ENCODE assay signal across 17 cellular contexts in the genomic region with DNA sequence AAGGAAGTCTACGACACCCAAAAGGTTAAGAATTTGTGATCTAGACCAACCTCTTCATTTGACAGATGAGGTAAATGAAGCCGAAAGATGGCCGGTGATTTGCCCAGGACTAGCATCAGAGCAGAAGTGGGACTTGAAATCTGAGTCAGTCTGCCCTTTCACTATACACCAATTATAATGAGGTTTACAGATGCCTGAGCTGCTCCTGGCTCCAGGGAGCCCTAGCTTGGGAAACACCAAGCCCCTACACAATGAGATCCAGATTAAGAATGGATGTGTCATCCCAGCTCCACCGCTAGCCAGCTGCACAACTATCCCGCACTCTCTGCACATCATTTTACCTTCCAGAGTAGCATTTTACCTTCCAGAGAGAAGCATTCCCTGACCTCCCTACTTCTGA. TPM values are rescaled to one million over a fixed set of nuclear protein-coding genes. Genes with fewer than 3 reads are reported as not detected.
DNase-seq lines count a peak whose midpoint lies in the region; ATAC-seq, FAIRE-seq and TF ChIP-seq lines count a peak whose summit lies in the region.
"Had no signal": no experiment of that assay in that cellular context is flagged by ENCODE, and none has a peak within 500 bp of the region (broad histone marks: within the 10 kb centered on the region; RNA-seq: fewer than 3 reads in every experiment).

No MANE protein-coding gene starts in this region.

- no peaks in the 10 kb centered on the region for H3K9me3 ChIP-seq in astrocyte (ENCODE audit: insufficient read depth, low read depth, low read length)
- no peaks in the 10 kb centered on the region for H3K9me3 ChIP-seq in mesodermal cell (ENCODE audit: control insufficient read depth, low read length)
- H3K9me3 ChIP-seq: mucosa of descending colon, stomach had no signal

- no peak for TF ChIP-seq CTCF in astrocyte (IDR thresholded peaks at IDR 0.05; ENCODE audit: insufficient read depth, low read depth, low read length)

- no peaks in the 10 kb centered on the region for H3K27me3 ChIP-seq in astrocyte (ENCODE audit: insufficient read depth, low read length)
- H3K27me3 ChIP-seq: stomach had no signal

- peaks cover 37% of the 10 kb centered on the region for H3K4me1 ChIP-seq in astrocyte (ENCODE audit: insufficient read depth, low read length)
- H3K4me1 ChIP-seq in mesodermal cell (ENCODE audit: control insufficient read depth, insufficient read depth, low read length, poor library complexity, severe bottlenecking): peaks cover 33% of the 10 kb centered on the region

- no peak overlapping the region for H3K4me3 ChIP-seq in astrocyte (ENCODE audit: insufficient read depth, low read depth, low read length)
- H3K4me3 ChIP-seq in mesodermal cell (ENCODE audit: extremely low read depth, insufficient read depth, low read length, poor library complexity, severe bottlenecking): no peak overlapping the region
- H3K4me3 ChIP-seq: mucosa of descending colon, stomach had no signal

- H3K36me3 ChIP-seq in astrocyte (ENCODE audit: insufficient read depth, low read length) (no peaks in the 10 kb centered on the region), mesodermal cell (ENCODE audit: control insufficient read depth, insufficient read depth, low read length) (no peaks in the 10 kb centered on the region)
- H3K36me3 ChIP-seq: stomach had no signal

- no peaks in the 10 kb centered on the region for H3K9me3 Mint-ChIP-seq in astrocyte (ENCODE audit: unreplicated experiment)
- H3K9me3 Mint-ChIP-seq: CD8-positive, alpha-beta T cell; T-helper 1 cell treated with Interleukin-12 subunit alpha and Interleukin-12 subunit beta and Interleukin-4 antibody, amounts not matched to agents 30 μg/mL and 1 μg/mL, for 36 hours had no signal

- H3K4me2 ChIP-seq in astrocyte (ENCODE audit: low read length): peak overlapping the region; percentile 56

- H3K79me2 ChIP-seq in astrocyte (ENCODE audit: insufficient read depth, low read length): no peaks in the 10 kb centered on the region

- ATAC-seq in HG03045 (IDR thresholded peaks at IDR 0.05; ENCODE audit: unreplicated experiment): no peak
- ATAC-seq: CD8-positive, alpha-beta T cell; mucosa of descending colon; PC-3 had no signal

- no peaks in the 10 kb centered on the region for H3K36me3 Mint-ChIP-seq in astrocyte (ENCODE audit: low read depth, unreplicated experiment)
- H3K36me3 Mint-ChIP-seq: CD8-positive, alpha-beta T cell had no signal

- no peak overlapping the region for H3K9ac ChIP-seq in astrocyte (ENCODE audit: low read length)

- H4K20me1 ChIP-seq in astrocyte (ENCODE audit: insufficient read depth, low read length): no peaks in the 10 kb centered on the region

- peaks cover 12% of the 10 kb centered on the region for H3K27me3 Mint-ChIP-seq in astrocyte (ENCODE audit: low read depth, unreplicated experiment)

- FAIRE-seq in astrocyte (lab: Jason Lieb, UNC): peak; percentile 41
- FAIRE-seq: endothelial cell of umbilical vein had no signal

- no peak overlapping the region for H3K27ac Mint-ChIP-seq in astrocyte (ENCODE audit: unreplicated experiment)
- H3K27ac Mint-ChIP-seq: CD8-positive, alpha-beta T cell; T-helper 1 cell treated with Interleukin-12 subunit alpha and Interleukin-12 subunit beta and Interleukin-4 antibody, amounts not matched to agents 30 μg/mL and 1 μg/mL, for 36 hours had no signal

- peaks cover 7% of the 10 kb centered on the region for H3K4me1 Mint-ChIP-seq in astrocyte (ENCODE audit: low read depth, unreplicated experiment)

- H3K27ac ChIP-seq in astrocyte (ENCODE audit: low read depth, low read length): peak overlapping the region; percentile 13
- H3K27ac ChIP-seq in mesodermal cell (ENCODE audit: low read depth, low read length, severe bottlenecking): peak overlapping the region; percentile 29
- H3K27ac ChIP-seq: stomach had no signal

- WGBS in mesodermal cell (ENCODE audit: insufficient coverage in 2 of 2), 2 experiments: 67 to 71% methylated on average over 3 to 4 of the region's 5 CpGs

- DNase-seq in AG20443 (ENCODE audit: low spot score) (peak; percentile 85), HT1080 (ENCODE audit: low read depth) (peak; percentile 65), astrocyte (ENCODE audit: low read depth) (peak; percentile 94), foreskin melanocyte (no peak), 8988T (no peak)
- DNase-seq in activated CD4-positive, alpha-beta T cell treated with anti-CD3 and anti-CD28 coated beads, Interleukin-2, amount 50 U/mL, for 4 hours: no peak
- DNase-seq: activated effector memory CD4-positive, alpha-beta T cell treated with Interleukin-2 at 50 U/mL for 16 hours; CD8-positive, alpha-beta T cell; central memory CD4-positive, alpha-beta T cell; mucosa of descending colon; NCI-H345; PC-3; stomach had no signal

- no peak overlapping the region for H2AFZ ChIP-seq in astrocyte (ENCODE audit: low read depth, low read length)

- H3K4me3 Mint-ChIP-seq in astrocyte (ENCODE audit: unreplicated experiment): no peak overlapping the region
- H3K4me3 Mint-ChIP-seq: CD8-positive, alpha-beta T cell; T-helper 1 cell treated with Interleukin-12 subunit alpha and Interleukin-12 subunit beta and Interleukin-4 antibody, amounts not matched to agents 30 μg/mL and 1 μg/mL, for 36 hours had no signal

RNA-seq across cellular contexts. Expression of a gene that starts 26.9 kb away (rescaled TPM):
- 11.8 and 14.2 TPM in 2 replicates for total RNA-seq in HT1080 (2014; rRNA removed; shearing (Covaris generic))
- polyA plus RNA-seq in HT1080 (2015; cell fraction: cytosol; rRNA removed): 4.5 and 5.6 TPM in 2 replicates
- polyA plus RNA-seq in HT1080 (2015; cell fraction: nucleus; rRNA removed): 4.1 and 6.5 TPM in 2 replicates
- 2.9 and 4.6 TPM in 2 replicates for total RNA-seq in astrocyte
- polyA plus RNA-seq in mesodermal cell (2013, experiment 1 of 2): 7.3 TPM
- polyA plus RNA-seq in mesodermal cell (2013, experiment 2 of 2): 7.9 TPM
- total RNA-seq: CD8-positive, alpha-beta T cell had no signal

Comparison
In these comparisons a context has a peak if more than half of its experiments do, and no peak if none do; other contexts are left out.
1. DNase-seq: peak in AG20443 (single experiment), HT1080 (single experiment) and astrocyte (single experiment); none in foreskin melanocyte (single experiment), 8988T (single experiment) and activated CD4-positive, alpha-beta T cell treated with anti-CD3 and anti-CD28 coated beads, Interleukin-2, amount 50 U/mL, for 4 hours (0 of 2).